Comparison of ENCODE assay signal across 9 cellular contexts in the genomic region with DNA sequence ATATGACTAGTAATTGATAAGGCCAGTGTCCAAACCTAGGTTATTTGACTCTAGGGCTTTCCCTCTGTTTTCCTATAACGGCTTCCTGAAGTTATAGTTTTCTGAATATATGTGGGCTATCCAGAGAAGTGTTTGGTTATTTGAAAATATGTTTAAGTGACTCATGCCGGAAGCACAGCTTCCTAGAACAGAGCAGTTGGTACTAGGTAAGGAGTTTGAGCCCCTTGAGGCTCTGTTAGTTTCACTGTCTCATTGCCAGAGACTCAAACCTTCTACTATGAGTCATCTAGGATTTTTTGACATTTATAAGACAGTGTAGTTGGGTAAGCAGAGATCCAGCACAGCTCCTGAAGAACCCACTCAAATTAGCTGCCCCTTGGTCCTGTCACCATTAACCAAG. TPM values are rescaled to one million over a fixed set of nuclear protein-coding genes. Genes with fewer than 3 reads are reported as not detected.
DNase-seq lines count a peak whose midpoint lies in the region; ATAC-seq, FAIRE-seq and TF ChIP-seq lines count a peak whose summit lies in the region.
"Had no signal": no experiment of that assay in that cellular context is flagged by ENCODE, and none has a peak within 500 bp of the region (broad histone marks: within the 10 kb centered on the region; RNA-seq: fewer than 3 reads in every experiment).

No MANE protein-coding gene starts in this region.

- dilution Hi-C loops in endothelial cell of umbilical vein (cut with MboI; ENCODE audit: extremely low pct_ligation_motif_present, low sequenced_read_pairs), result no loop called here

- no peak overlapping the region for H2AFZ ChIP-seq in endothelial cell of umbilical vein (ENCODE audit: low read depth, low read length)

- no peak overlapping the region for H3K27ac Mint-ChIP-seq in endodermal cell
- H3K27ac Mint-ChIP-seq: activated naive CD8-positive, alpha-beta T cell had no signal

- H3K27me3 ChIP-seq in GM06990 (replicated peaks; ENCODE audit: control insufficient read depth, insufficient read depth, low read length), result no peaks in the 10 kb centered on the region
- no peaks in the 10 kb centered on the region for H3K27me3 ChIP-seq in endothelial cell of umbilical vein (ENCODE audit: control insufficient read depth in 2 of 2, insufficient read depth in 2 of 2, low read length in 2 of 2)
- H3K27me3 ChIP-seq in endodermal cell (ENCODE audit: control insufficient read depth, insufficient read depth, low read length, poor library complexity, severe bottlenecking), result no peaks in the 10 kb centered on the region

- no peaks in the 10 kb centered on the region for H3K4me1 Mint-ChIP-seq in endodermal cell

- no peak for TF ChIP-seq POLR2A in endothelial cell of umbilical vein (IDR thresholded peaks at IDR 0.05; ENCODE audit: low read depth, low read length)

- WGBS in endodermal cell (ENCODE audit: insufficient coverage in 1 of 2, insufficient read length in 1 of 2), 2 experiments, result 95 to 100% methylated on average over 2 of the region's 2 CpGs

- ATAC-seq in GM21526 (IDR thresholded peaks at IDR 0.05; ENCODE audit: low FRiP score, unreplicated experiment), result peak; percentile 83
- no peak for ATAC-seq in GM19467 (IDR thresholded peaks at IDR 0.05; ENCODE audit: unreplicated experiment)

- H3K4me3 ChIP-seq in GM06990 (replicated peaks; ENCODE audit: low read depth, low read length) (no peak overlapping the region), endothelial cell of umbilical vein (replicated peaks in 1 of 3; ENCODE audit: insufficient read depth in 1 of 3, low read depth in 1 of 3, low read length in 3 of 3) (no peak overlapping the region), endodermal cell (ENCODE audit: low read length) (no peak overlapping the region)

- intact Hi-C loops in endothelial cell of umbilical vein (cut with micrococcal nuclease), result no loop called here

- CTCF ChIA-PET in endothelial cell of umbilical vein (lab: Charles Lee), result interaction anchor here (0.6 to 2.1 kb wide), 6 partner anchors 10 to 294 kb away, joined by 3 to 6 read pairs (median 3); no protein-coding TSS in a partner anchor

- peaks cover 22% of the 10 kb centered on the region for H3K36me3 Mint-ChIP-seq in endodermal cell (ENCODE audit: low read depth)

- no peak overlapping the region for H3K4me2 ChIP-seq in endothelial cell of umbilical vein (ENCODE audit: insufficient read depth, low read length)

- H3K4me1 ChIP-seq in endothelial cell of umbilical vein (ENCODE audit: control insufficient read depth, extremely low read depth, insufficient read depth, low read length), result peaks cover 22% of the 10 kb centered on the region
- H3K4me1 ChIP-seq in endodermal cell (ENCODE audit: control insufficient read depth, insufficient read depth, low read length), result no peaks in the 10 kb centered on the region

- H3K36me3 ChIP-seq in GM06990 (ENCODE audit: control insufficient read depth, insufficient read depth, low read length) (no peaks in the 10 kb centered on the region; the same call in 1 of the 2 replicates), endothelial cell of umbilical vein (ENCODE audit: control insufficient read depth in 2 of 2, extremely low read depth in 1 of 2, insufficient read depth in 2 of 2, low read length in 2 of 2) (no peaks in the 10 kb centered on the region), endodermal cell (ENCODE audit: control insufficient read depth, insufficient read depth, low read length) (peaks cover 57% of the 10 kb centered on the region)

- BruUV-seq in endothelial cell of umbilical vein (replicated peaks; lab: Mats Ljungman, UMichigan), result no TSS peak

- TF ChIP-seq CTCF in GM06990 (IDR thresholded peaks at IDR 0.05; ENCODE audit: insufficient read depth, low read length, poor library complexity, severe bottlenecking) (no peak), endothelial cell of umbilical vein (IDR thresholded peaks at IDR 0.05; ENCODE audit: extremely low read depth in 1 of 2, insufficient read depth in 1 of 2, low read depth in 1 of 2, low read length in 2 of 2) (no peak), endodermal cell (conservative IDR thresholded peaks at IDR 0.05) (no peak)

- H4K20me1 ChIP-seq in endothelial cell of umbilical vein (replicated peaks; ENCODE audit: control insufficient read depth, extremely low read depth, insufficient read depth, low read length), result no peaks in the 10 kb centered on the region

- H3K9ac ChIP-seq in endothelial cell of umbilical vein (replicated peaks; ENCODE audit: extremely low read depth, insufficient read depth, low read length) (no peak overlapping the region), endodermal cell (ENCODE audit: extremely low read depth, low read length, poor library complexity, severe bottlenecking) (no peak overlapping the region)

- POLR2A ChIA-PET in endothelial cell of umbilical vein (lab: Charles Lee), result no interaction called here

- FAIRE-seq in endothelial cell of umbilical vein (lab: Jason Lieb, UNC), result peak; percentile 70

- no peak overlapping the region for H3K27ac ChIP-seq in endothelial cell of umbilical vein (ENCODE audit: insufficient read depth, low read depth, low read length)
- H3K27ac ChIP-seq in endodermal cell (ENCODE audit: low read depth, low read length), result no peak overlapping the region

- H3K79me2 ChIP-seq in endothelial cell of umbilical vein (ENCODE audit: control insufficient read depth, insufficient read depth, low read length), result no peaks in the 10 kb centered on the region

- H3K9me3 Mint-ChIP-seq in endodermal cell, result no peaks in the 10 kb centered on the region

- peak; percentile 33 for DNase-seq in GM06990 (ENCODE audit: extremely low read depth, insufficient read length)
- peak; percentile 68 for DNase-seq in HS-5 (ENCODE audit: low read depth)
- peak; percentile 17 for DNase-seq in endothelial cell of umbilical vein (ENCODE audit: low read depth, low spot score)
- no peak for DNase-seq in NCI-H2107 (lab: John Stamatoyannopoulos, UW)
- DNase-seq in endodermal cell, result no peak
- DNase-seq in NCI-H1436 (lab: John Stamatoyannopoulos, UW), result no peak

- no peak overlapping the region for H3K4me3 Mint-ChIP-seq in endodermal cell
- H3K4me3 Mint-ChIP-seq: activated naive CD8-positive, alpha-beta T cell had no signal

- no peaks in the 10 kb centered on the region for H3K9me3 ChIP-seq in endothelial cell of umbilical vein (replicated peaks; ENCODE audit: control insufficient read depth, insufficient read depth, low read length)
- no peaks in the 10 kb centered on the region for H3K9me3 ChIP-seq in endodermal cell (ENCODE audit: control insufficient read depth, low read length)

- no peaks in the 10 kb centered on the region for H3K9me1 ChIP-seq in endothelial cell of umbilical vein (replicated peaks; ENCODE audit: control insufficient read depth, extremely low read depth, insufficient read depth, low read length)

- H3K27me3 Mint-ChIP-seq in endodermal cell (ENCODE audit: insufficient read depth), result no peaks in the 10 kb centered on the region
- H3K27me3 Mint-ChIP-seq: activated naive CD8-positive, alpha-beta T cell had no signal

TF ChIP-seq in endothelial cell of umbilical vein, 7 proteins besides CTCF, POLR2A, EP300 and RAD21:
- TF ChIP-seq FOS (IDR thresholded peaks at IDR 0.05; ENCODE audit: borderline replicate concordance, insufficient read depth, low read length), result peak; percentile 89
- TF ChIP-seq GATA2 (IDR thresholded peaks at IDR 0.05; ENCODE audit: insufficient read depth, insufficient read length, low read depth, low read length), result no peak
- TF ChIP-seq JUN (IDR thresholded peaks at IDR 0.05; ENCODE audit: borderline replicate concordance, insufficient read depth, insufficient read length, low read depth), result peak; percentile 42

RNA-seq across cellular contexts. Expression of gene LEPR, which starts 27.1 kb away (rescaled TPM):
- total RNA-seq in endothelial cell of umbilical vein (10.8 and 18.7 TPM in 2 replicates), endodermal cell (10 to 100 TPM in 1 of 2 donors, 1 to 10 TPM in 1; 7.2 to 11.1 TPM)
- 8.8 and 11.1 TPM in 2 replicates for polyA plus RNA-seq in endothelial cell of umbilical vein
- 5.7 and 7.9 TPM in 2 replicates for polyA plus RNA-seq in endothelial cell of umbilical vein (2011; cell fraction: cytosol; rRNA removed)
- 9.0 and 9.2 TPM in 2 replicates for polyA plus RNA-seq in endothelial cell of umbilical vein (2011; cell fraction: nucleus; rRNA removed)
- polyA plus RNA-seq in endothelial cell of umbilical vein (2012), result 5.4 and 7.1 TPM in 2 replicates
- 34.1 and 36.7 TPM in 2 replicates for polyA minus RNA-seq in endothelial cell of umbilical vein
- polyA minus RNA-seq in endothelial cell of umbilical vein (2011; cell fraction: cytosol; rRNA and poly(A)+ RNA removed), result 0.61 TPM
- polyA minus RNA-seq in endothelial cell of umbilical vein (2011; cell fraction: nucleus; rRNA and poly(A)+ RNA removed), result 13.3 and 15.2 TPM in 2 replicates
- polyA plus RNA-seq in endodermal cell (2013, experiment 1 of 2), result 6.2 TPM
- 7.4 TPM for polyA plus RNA-seq in endodermal cell (2013, experiment 2 of 2)

RNA-seq across cellular contexts. Expression of gene LEPROT, which starts 27.1 kb away (rescaled TPM):
- total RNA-seq in endothelial cell of umbilical vein, result 71.7 and 80.6 TPM in 2 replicates
- 86.0 and 94.8 TPM in 2 replicates for polyA plus RNA-seq in endothelial cell of umbilical vein
- polyA plus RNA-seq in endothelial cell of umbilical vein (2011; cell fraction: cytosol; rRNA removed), result 43.7 and 47.4 TPM in 2 replicates
- polyA plus RNA-seq in endothelial cell of umbilical vein (2011; cell fraction: nucleus; rRNA removed), result 74.2 and 99.0 TPM in 2 replicates
- 77.8 and 102 TPM in 2 replicates for polyA plus RNA-seq in endothelial cell of umbilical vein (2012)
- polyA minus RNA-seq in endothelial cell of umbilical vein, result 150 TPM in 2 replicates
- polyA minus RNA-seq in endothelial cell of umbilical vein (2011; cell fraction: cytosol; rRNA and poly(A)+ RNA removed), result 5.9 TPM
- polyA minus RNA-seq in endothelial cell of umbilical vein (2011; cell fraction: nucleus; rRNA and poly(A)+ RNA removed), result 148 and 185 TPM in 2 replicates
- total RNA-seq in endodermal cell, result 10 to 100 TPM; 19.7 to 49.0 TPM
- polyA plus RNA-seq in endodermal cell (2013, experiment 1 of 2), result 33.6 TPM
- polyA plus RNA-seq in endodermal cell (2013, experiment 2 of 2), result 28.9 TPM

Comparison
In these comparisons a context has a peak if more than half of its experiments do, and no peak if none do; other contexts are left out.
1. DNase-seq: peak in GM06990 (single experiment), HS-5 (single experiment) and endothelial cell of umbilical vein (single experiment); none in NCI-H2107 (single experiment), endodermal cell (single experiment) and NCI-H1436 (single experiment).